ENCODE assay signal across 19 cellular contexts in genomic region chr19:18651738-18652137, GRCh38. TPM values are rescaled to one million over a fixed set of nuclear protein-coding genes. Genes with fewer than 3 reads are reported as not detected.
DNase-seq lines count a peak whose midpoint lies in the region; ATAC-seq and TF ChIP-seq lines count a peak whose summit lies in the region.
"Had no signal": no experiment of that assay in that cellular context is flagged by ENCODE, and none has a peak within 500 bp of the region (broad histone marks: within the 10 kb centered on the region; RNA-seq: fewer than 3 reads in every experiment).

No MANE protein-coding gene starts in this region.

- DNase-seq in heart right ventricle (no peak), Right ventricle myocardium inferior (ENCODE audit: missing footprints) (no peak), neural progenitor cell (ENCODE audit: low spot score) (no peak), uterus (no peak), HT-29 (ENCODE audit: low spot score) (no peak)
- DNase-seq in activated CD8-positive, alpha-beta T cell treated with anti-CD3 and anti-CD28 coated beads, Interleukin-2, amount 10 ng/mL, durations not matched to agents 7 days and 5 days: no peak
- no peak for DNase-seq in activated T-cell treated with anti-CD3 and anti-CD28 coated beads, Interleukin-2, amount 50 U/mL, for 24 hours
- DNase-seq: ACHN; activated CD4-positive, alpha-beta memory T cell treated with anti-CD3 and anti-CD28 coated beads, Interleukin-2, amount 10 ng/mL, durations not matched to agents 7 days and 5 days; activated naive CD8-positive, alpha-beta T cell treated with anti-CD3 and anti-CD28 coated beads, Interleukin-2, amount 50 U/mL, for 24 hours; CD4-positive, CD25-positive, alpha-beta regulatory T cell; DND-41; foreskin fibroblast; Kasumi-1; left lung; stimulated activated naive B cell treated with anti-CD40 and anti-IgM and Interleukin-4, amounts not matched to agents 10 μg/mL and 1 μg/mL and 100 μg/mL, for 72 hours; T-helper 1 cell had no signal

- H3K27me3 ChIP-seq in heart right ventricle: no peaks in the 10 kb centered on the region
- no peaks in the 10 kb centered on the region for H3K27me3 ChIP-seq in duodenal mucosa (ENCODE audit: control insufficient read depth in 1 of 2, insufficient read depth in 2 of 2, low read length in 2 of 2)
- no peaks in the 10 kb centered on the region for H3K27me3 ChIP-seq in neural progenitor cell
- H3K27me3 ChIP-seq in uterus: no peaks in the 10 kb centered on the region
- H3K27me3 ChIP-seq: left lung had no signal

- H3K9ac ChIP-seq in duodenal mucosa (ENCODE audit: low read depth in 1 of 2, low read length in 2 of 2) (no peak overlapping the region), neural progenitor cell (no peak overlapping the region)

- peaks cover 12% of the 10 kb centered on the region for H3K27me3 Mint-ChIP-seq in neural progenitor cell (ENCODE audit: insufficient read depth, low read depth)
- no peaks in the 10 kb centered on the region for H3K27me3 Mint-ChIP-seq in activated CD8-positive, alpha-beta T cell treated with anti-CD3 and anti-CD28 coated beads, Interleukin-2, amount 10 ng/mL, durations not matched to agents 7 days and 5 days (ENCODE audit: low read depth)
- H3K27me3 Mint-ChIP-seq in activated T-cell treated with anti-CD3 and anti-CD28 coated beads, Interleukin-2, amount 50 U/mL, for 24 hours: no peaks in the 10 kb centered on the region
- H3K27me3 Mint-ChIP-seq: activated CD4-positive, alpha-beta memory T cell treated with anti-CD3 and anti-CD28 coated beads, Interleukin-2, amount 10 ng/mL, durations not matched to agents 7 days and 5 days; activated naive CD8-positive, alpha-beta T cell treated with anti-CD3 and anti-CD28 coated beads, Interleukin-2, amount 50 U/mL, for 24 hours; CD4-positive, CD25-positive, alpha-beta regulatory T cell; stimulated activated naive B cell treated with anti-CD40 and anti-IgM and Interleukin-4, amounts not matched to agents 10 μg/mL and 1 μg/mL and 100 μg/mL, for 72 hours had no signal

- CTCF ChIA-PET in activated CD8-positive, alpha-beta T cell treated with anti-CD3 and anti-CD28 coated beads, Interleukin-2, amount 10 ng/mL, durations not matched to agents 7 days and 5 days (lab: Charles Lee): no interaction called here

- no peak for TF ChIP-seq POLR2A in uterus (IDR thresholded peaks at IDR 0.05)

- no peak for TF ChIP-seq CTCF in heart right ventricle (IDR thresholded peaks at IDR 0.05)
- TF ChIP-seq CTCF in neural progenitor cell (IDR thresholded peaks at IDR 0.05): no peak
- TF ChIP-seq CTCF in uterus (IDR thresholded peaks at IDR 0.05): no peak

- peak overlapping the region; percentile 33 for H3K27ac Mint-ChIP-seq in neural progenitor cell
- no peak overlapping the region for H3K27ac Mint-ChIP-seq in activated CD8-positive, alpha-beta T cell treated with anti-CD3 and anti-CD28 coated beads, Interleukin-2, amount 10 ng/mL, durations not matched to agents 7 days and 5 days
- no peak overlapping the region for H3K27ac Mint-ChIP-seq in activated T-cell treated with anti-CD3 and anti-CD28 coated beads, Interleukin-2, amount 50 U/mL, for 24 hours
- H3K27ac Mint-ChIP-seq: activated CD4-positive, alpha-beta memory T cell treated with anti-CD3 and anti-CD28 coated beads, Interleukin-2, amount 10 ng/mL, durations not matched to agents 7 days and 5 days; activated naive CD8-positive, alpha-beta T cell treated with anti-CD3 and anti-CD28 coated beads, Interleukin-2, amount 50 U/mL, for 24 hours; progenitor cell of endocrine pancreas; stimulated activated naive B cell treated with anti-CD40 and anti-IgM and Interleukin-4, amounts not matched to agents 10 μg/mL and 1 μg/mL and 100 μg/mL, for 72 hours had no signal

- no peaks in the 10 kb centered on the region for H3F3A ChIP-seq in neural progenitor cell (ENCODE audit: low read depth)

- H4K20me1 ChIP-seq in neural progenitor cell (ENCODE audit: low read depth): peaks cover 73% of the 10 kb centered on the region

- H3K4me2 ChIP-seq in neural progenitor cell: no peak overlapping the region

- H3K27ac ChIP-seq in heart right ventricle: peak overlapping the region in 6 of 10 donors; percentile 86 to 97 (median 92)
- H3K27ac ChIP-seq in duodenal mucosa (ENCODE audit: low read depth, low read length): peak overlapping the region; percentile 41
- H3K27ac ChIP-seq in neural progenitor cell: no peak overlapping the region
- H3K27ac ChIP-seq in uterus: peak overlapping the region; percentile 83
- H3K27ac ChIP-seq: left lung had no signal

- no peaks in the 10 kb centered on the region for H3K9me3 Mint-ChIP-seq in neural progenitor cell
- H3K9me3 Mint-ChIP-seq in activated CD8-positive, alpha-beta T cell treated with anti-CD3 and anti-CD28 coated beads, Interleukin-2, amount 10 ng/mL, durations not matched to agents 7 days and 5 days (ENCODE audit: insufficient read depth): no peaks in the 10 kb centered on the region
- no peaks in the 10 kb centered on the region for H3K9me3 Mint-ChIP-seq in activated T-cell treated with anti-CD3 and anti-CD28 coated beads, Interleukin-2, amount 50 U/mL, for 24 hours
- H3K9me3 Mint-ChIP-seq: activated CD4-positive, alpha-beta memory T cell treated with anti-CD3 and anti-CD28 coated beads, Interleukin-2, amount 10 ng/mL, durations not matched to agents 7 days and 5 days; activated naive CD8-positive, alpha-beta T cell treated with anti-CD3 and anti-CD28 coated beads, Interleukin-2, amount 50 U/mL, for 24 hours; CD4-positive, CD25-positive, alpha-beta regulatory T cell had no signal

- peaks cover 5% of the 10 kb centered on the region for H3K36me3 Mint-ChIP-seq in neural progenitor cell
- H3K36me3 Mint-ChIP-seq in activated CD8-positive, alpha-beta T cell treated with anti-CD3 and anti-CD28 coated beads, Interleukin-2, amount 10 ng/mL, durations not matched to agents 7 days and 5 days (ENCODE audit: low read depth): no peaks in the 10 kb centered on the region
- peaks cover 14% of the 10 kb centered on the region for H3K36me3 Mint-ChIP-seq in activated T-cell treated with anti-CD3 and anti-CD28 coated beads, Interleukin-2, amount 50 U/mL, for 24 hours (ENCODE audit: low read depth)

- WGBS in heart right ventricle, 2 donors: 87 to 88% methylated on average over 6 of the region's 6 CpGs

- POLR2A ChIA-PET in activated CD8-positive, alpha-beta T cell treated with anti-CD3 and anti-CD28 coated beads, Interleukin-2, amount 10 ng/mL, durations not matched to agents 7 days and 5 days (lab: Charles Lee): no interaction called here

- H3K4me3 Mint-ChIP-seq in neural progenitor cell: peak overlapping the region; percentile 50
- no peak overlapping the region for H3K4me3 Mint-ChIP-seq in activated CD8-positive, alpha-beta T cell treated with anti-CD3 and anti-CD28 coated beads, Interleukin-2, amount 10 ng/mL, durations not matched to agents 7 days and 5 days
- H3K4me3 Mint-ChIP-seq in activated T-cell treated with anti-CD3 and anti-CD28 coated beads, Interleukin-2, amount 50 U/mL, for 24 hours: no peak overlapping the region
- H3K4me3 Mint-ChIP-seq: activated CD4-positive, alpha-beta memory T cell treated with anti-CD3 and anti-CD28 coated beads, Interleukin-2, amount 10 ng/mL, durations not matched to agents 7 days and 5 days; activated naive CD8-positive, alpha-beta T cell treated with anti-CD3 and anti-CD28 coated beads, Interleukin-2, amount 50 U/mL, for 24 hours; CD4-positive, CD25-positive, alpha-beta regulatory T cell; stimulated activated naive B cell treated with anti-CD40 and anti-IgM and Interleukin-4, amounts not matched to agents 10 μg/mL and 1 μg/mL and 100 μg/mL, for 72 hours had no signal

- peaks cover 60% of the 10 kb centered on the region for H3K4me1 Mint-ChIP-seq in neural progenitor cell
- H3K4me1 Mint-ChIP-seq in activated CD8-positive, alpha-beta T cell treated with anti-CD3 and anti-CD28 coated beads, Interleukin-2, amount 10 ng/mL, durations not matched to agents 7 days and 5 days (ENCODE audit: low read depth): peaks cover 12% of the 10 kb centered on the region
- H3K4me1 Mint-ChIP-seq in activated T-cell treated with anti-CD3 and anti-CD28 coated beads, Interleukin-2, amount 50 U/mL, for 24 hours (ENCODE audit: low read depth): peaks cover 8% of the 10 kb centered on the region
- H3K4me1 Mint-ChIP-seq: activated CD4-positive, alpha-beta memory T cell treated with anti-CD3 and anti-CD28 coated beads, Interleukin-2, amount 10 ng/mL, durations not matched to agents 7 days and 5 days had no signal

- H3K4me3 ChIP-seq in heart right ventricle (no peak overlapping the region), duodenal mucosa (ENCODE audit: low read depth in 1 of 2, low read length in 2 of 2) (no peak overlapping the region), neural progenitor cell (no peak overlapping the region), uterus (no peak overlapping the region)
- H3K4me3 ChIP-seq: left lung had no signal

- peaks cover 17 to 55% (median 39%) of the 10 kb centered on the region in 9 donors for H3K4me1 ChIP-seq in heart right ventricle
- H3K4me1 ChIP-seq in duodenal mucosa (ENCODE audit: control insufficient read depth in 1 of 2, insufficient read depth in 2 of 2, low read length in 2 of 2): peaks cover 0 to 20% of the 10 kb centered on the region in 2 donors
- peaks cover 9% of the 10 kb centered on the region for H3K4me1 ChIP-seq in neural progenitor cell
- peaks cover 0 to 6% of the 10 kb centered on the region in 2 donors for H3K4me1 ChIP-seq in uterus

- H3K36me3 ChIP-seq in heart right ventricle (no peaks in the 10 kb centered on the region), duodenal mucosa (ENCODE audit: control insufficient read depth in 1 of 2, insufficient read depth in 2 of 2, low read length in 2 of 2) (no peaks in the 10 kb centered on the region), neural progenitor cell (no peaks in the 10 kb centered on the region), uterus (no peaks in the 10 kb centered on the region)
- H3K36me3 ChIP-seq: left lung had no signal

- H3K9me3 ChIP-seq in heart right ventricle: no peaks in the 10 kb centered on the region
- H3K9me3 ChIP-seq in duodenal mucosa (ENCODE audit: control insufficient read depth in 1 of 2, low read length in 2 of 2): no peaks in the 10 kb centered on the region
- H3K9me3 ChIP-seq in neural progenitor cell (ENCODE audit: low read depth): no peaks in the 10 kb centered on the region
- no peaks in the 10 kb centered on the region for H3K9me3 ChIP-seq in uterus
- H3K9me3 ChIP-seq: left lung had no signal

- intact Hi-C loops in heart right ventricle (cut with DNase I) (loop anchor here in 2 of 10 donors (2.0 to 10.0 kb wide), 2 partner anchors 31 to 207 kb away; partner anchors contain the start of gene CRTC1 (in 1 of the 2)), Right ventricle myocardium inferior (cut with DNase I) (no loop called here), uterus (cut with DNase I; ENCODE audit: low total_unique reads) (no loop called here)

- H2AFZ ChIP-seq in neural progenitor cell (replicated peaks): no peak overlapping the region

- ATAC-seq in heart right ventricle (no peak), Right ventricle myocardium inferior (no peak)
- ATAC-seq in activated CD8-positive, alpha-beta T cell treated with anti-CD3 and anti-CD28 coated beads, Interleukin-2, amount 10 ng/mL, durations not matched to agents 7 days and 5 days: no peak
- ATAC-seq: activated naive CD8-positive, alpha-beta T cell treated with anti-CD3 and anti-CD28 coated beads, Interleukin-2, amount 50 U/mL, for 24 hours; left lung; stimulated activated naive B cell treated with anti-CD40 and anti-IgM and Interleukin-4, amounts not matched to agents 10 μg/mL and 1 μg/mL and 100 μg/mL, for 72 hours had no signal

- no peaks in the 10 kb centered on the region for H3K79me2 ChIP-seq in neural progenitor cell (ENCODE audit: low read depth)

RNA-seq across cellular contexts. Expression of gene KLHL26, which starts 14.9 kb away (rescaled TPM):
- 1 to 10 TPM; 4.6 to 8.2 (median 6.3) TPM for total RNA-seq in heart right ventricle
- polyA plus RNA-seq in heart right ventricle: 1 to 10 TPM; 3.4 to 4.6 TPM
- total RNA-seq in Right ventricle myocardium inferior: 6.6 TPM
- 5.8 and 7.1 TPM in 2 replicates for total RNA-seq in neural progenitor cell (ENCODE audit: low replicate concordance)
- total RNA-seq in uterus: 10 to 100 TPM in 1 of 4 donors, 1 to 10 TPM in 3; 3.8 to 22.2 (median 6.9) TPM
- total RNA-seq in HT-29 (2014; rRNA removed; shearing (Covaris generic)): 4.5 and 5.9 TPM in 2 replicates
- total RNA-seq in activated CD8-positive, alpha-beta T cell treated with anti-CD3 and anti-CD28 coated beads, Interleukin-2, amount 10 ng/mL, durations not matched to agents 7 days and 5 days: 10 to 100 TPM; 13.2 to 13.4 TPM

RNA-seq across cellular contexts. Expression of gene CRTC1, which starts 31.7 kb away (rescaled TPM):
- total RNA-seq in heart right ventricle (10 to 100 TPM in 3 of 10 donors, 1 to 10 TPM in 7; 6.5 to 11.8 (median 9.3) TPM), Right ventricle myocardium inferior (10.3 TPM), neural progenitor cell (ENCODE audit: low replicate concordance) (2.4 and 5.7 TPM in 2 replicates), uterus (10 to 100 TPM in 1 of 4 donors, 1 to 10 TPM in 3; 2.4 to 17.5 (median 6.7) TPM)
- polyA plus RNA-seq in heart right ventricle: 1 to 10 TPM; 3.2 to 8.6 TPM
- 4.1 and 4.7 TPM in 2 replicates for total RNA-seq in HT-29 (2014; rRNA removed; shearing (Covaris generic))
- 1 to 10 TPM; 7.0 to 8.0 TPM for total RNA-seq in activated CD8-positive, alpha-beta T cell treated with anti-CD3 and anti-CD28 coated beads, Interleukin-2, amount 10 ng/mL, durations not matched to agents 7 days and 5 days

RNA-seq across cellular contexts. Expression of gene TMEM59L, which starts 39.1 kb away (rescaled TPM):
- total RNA-seq in heart right ventricle (1 to 10 TPM in 5 of 10 donors, under 1 TPM in 5; 0.13 to 4.5 (median 0.89) TPM), Right ventricle myocardium inferior (2.8 TPM), neural progenitor cell (ENCODE audit: low replicate concordance) (0.11 and 1.4 TPM in 2 replicates), uterus (1 to 10 TPM in 1 of 4 donors, under 1 TPM in 1, not detected in 2; 0.26 to 7.5 TPM)
- 10 to 100 TPM in 1 of 2 donors, 1 to 10 TPM in 1; 2.5 to 13.8 TPM for polyA plus RNA-seq in heart right ventricle
- 0.10 TPM in 1 of 2 replicates, not detected in the other for total RNA-seq in HT-29 (2014; rRNA removed; shearing (Covaris generic))
- not detected for total RNA-seq in activated CD8-positive, alpha-beta T cell treated with anti-CD3 and anti-CD28 coated beads, Interleukin-2, amount 10 ng/mL, durations not matched to agents 7 days and 5 days
- total RNA-seq: CD4-positive, CD25-positive, alpha-beta regulatory T cell had no signal
- polyA plus RNA-seq: CD4-positive, CD25-positive, alpha-beta regulatory T cell had no signal

RNA-seq across cellular contexts. Expression of gene CRLF1, which starts 45.1 kb away (rescaled TPM):
- total RNA-seq in heart right ventricle (10 to 100 TPM in 3 of 10 donors, 1 to 10 TPM in 6, under 1 TPM in 1; 0.68 to 42.1 (median 4.5) TPM), Right ventricle myocardium inferior (35.7 TPM), neural progenitor cell (ENCODE audit: low replicate concordance) (0.84 TPM in 1 of 2 replicates, not detected in the other), uterus (under 1 TPM in 3 of 4 donors, not detected in 1; 0.26 to 0.69 (median 0.67) TPM)
- polyA plus RNA-seq in heart right ventricle: 100 to 1,000 TPM; 154 to 161 TPM
- total RNA-seq in HT-29 (2014; rRNA removed; shearing (Covaris generic)): 0.16 TPM in 1 of 2 replicates, not detected in the other
- not detected for total RNA-seq in activated CD8-positive, alpha-beta T cell treated with anti-CD3 and anti-CD28 coated beads, Interleukin-2, amount 10 ng/mL, durations not matched to agents 7 days and 5 days
- total RNA-seq: activated CD4-positive, alpha-beta memory T cell treated with anti-CD3 and anti-CD28 coated beads, Interleukin-2, amount 10 ng/mL, durations not matched to agents 7 days and 5 days; CD4-positive, CD25-positive, alpha-beta regulatory T cell had no signal
